ENCODE assay signal across 27 cellular contexts in the genomic region with DNA sequence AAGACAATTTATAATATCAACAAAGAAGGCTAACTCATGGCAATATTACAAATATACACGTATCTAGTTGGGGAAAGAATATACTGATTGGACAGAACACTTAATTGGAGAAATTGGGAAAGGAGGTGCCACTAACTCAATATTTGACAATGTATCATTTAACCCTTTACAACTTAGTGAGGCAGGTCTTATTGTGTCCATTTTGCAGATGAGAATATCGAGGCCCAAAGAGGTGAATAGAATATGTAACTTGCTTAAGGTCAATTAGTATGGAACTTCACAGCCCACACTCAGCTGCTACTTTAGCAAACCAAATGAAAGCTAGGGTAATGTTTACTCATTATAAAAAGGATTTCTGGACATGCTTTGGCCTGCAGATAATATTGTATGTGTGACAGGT. TPM values are rescaled to one million over a fixed set of nuclear protein-coding genes. Genes with fewer than 3 reads are reported as not detected.
A peak's percentile ranks its signal among the peaks of the same experiment; 100 is the strongest.
DNase-seq lines count a peak whose midpoint lies in the region; ATAC-seq, FAIRE-seq and TF ChIP-seq lines count a peak whose summit lies in the region.
"Had no signal": no experiment of that assay in that cellular context is flagged by ENCODE, and none has a peak within 500 bp of the region (broad histone marks: within the 10 kb centered on the region; RNA-seq: fewer than 3 reads in every experiment).

No MANE protein-coding gene starts in this region.

- no peak overlapping the region for H3K4me2 ChIP-seq in HepG2 (ENCODE audit: low read depth, low read length)
- H3K4me2 ChIP-seq in astrocyte (ENCODE audit: low read length), result no peak overlapping the region
- H3K4me2 ChIP-seq: A549, BLaER1 had no signal

- H3K9me3 ChIP-seq in HepG2 (ENCODE audit: low read length) (no peaks in the 10 kb centered on the region), right lobe of liver (no peaks in the 10 kb centered on the region), astrocyte (ENCODE audit: insufficient read depth, low read depth, low read length) (no peaks in the 10 kb centered on the region), breast epithelium (no peaks in the 10 kb centered on the region)
- H3K9me3 ChIP-seq: A549, BE2C, BLaER1 had no signal

- no peaks in the 10 kb centered on the region for H3K79me2 ChIP-seq in HepG2 (ENCODE audit: insufficient read depth, low read length)
- H3K79me2 ChIP-seq in astrocyte (ENCODE audit: insufficient read depth, low read length), result no peaks in the 10 kb centered on the region

- TF ChIP-seq POLR2A in HepG2 (IDR thresholded peaks at IDR 0.05; ENCODE audit: insufficient read depth in 1 of 2, low read depth in 2 of 2, low read length in 2 of 2), result no peak
- no peak for TF ChIP-seq POLR2A in right lobe of liver (IDR thresholded peaks at IDR 0.05)
- no peak for TF ChIP-seq POLR2A in breast epithelium (IDR thresholded peaks at IDR 0.05)

- no peak for FAIRE-seq in HepG2 (lab: Jason Lieb, UNC)
- no peak for FAIRE-seq in astrocyte (lab: Jason Lieb, UNC)
- FAIRE-seq: A549, GM12892, GM19239 had no signal

- WGBS in HepG2 (ENCODE audit: low lambda C conversion rate), result 97% methylated on average over 2 of the region's 2 CpGs
- 97% methylated on average over 2 of the region's 2 CpGs for WGBS in right lobe of liver (ENCODE audit: insufficient coverage, low coverage, low lambda C conversion rate, missing lambda C conversion rate)

- H3K4me3 ChIP-seq in HepG2 (replicated peaks in 1 of 3; ENCODE audit: insufficient read depth in 1 of 3, low read depth in 2 of 3, low read length in 3 of 3), result no peak overlapping the region
- H3K4me3 ChIP-seq in right lobe of liver, result no peak overlapping the region
- no peak overlapping the region for H3K4me3 ChIP-seq in astrocyte (ENCODE audit: insufficient read depth, low read depth, low read length)
- no peak overlapping the region for H3K4me3 ChIP-seq in breast epithelium
- H3K4me3 ChIP-seq: A549, BLaER1, GM12878 had no signal

- H4K20me1 ChIP-seq in HepG2 (ENCODE audit: insufficient read depth, low read length) (no peaks in the 10 kb centered on the region), astrocyte (ENCODE audit: insufficient read depth, low read length) (no peaks in the 10 kb centered on the region)
- H4K20me1 ChIP-seq: BLaER1 had no signal

- DNase-seq in HepG2 (ENCODE audit: low spot score) (no peak), right lobe of liver (no peak), astrocyte (ENCODE audit: low read depth) (no peak), dedifferentiated amniotic fluid mesenchymal stem cell (ENCODE audit: extremely low spot score) (peak; percentile 13), breast epithelium (ENCODE audit: low spot score in 2 of 2) (no peak), iPS-NIHi11 (ENCODE audit: low spot score) (no peak)
- DNase-seq: AML-193; BE2C; C1 segment of cervical spinal cord; CD4-positive, alpha-beta memory T cell; CD4-positive, CD25-positive, alpha-beta regulatory T cell; CD8-positive, alpha-beta memory T cell; COR-L47; DMS 273 treated with DMSO at 0.1 percent for 48 hours; DMS153; DMS53; DMS79; DND-41; GDM1 had no signal

- peaks cover 24% of the 10 kb centered on the region for H3K4me1 Mint-ChIP-seq in astrocyte (ENCODE audit: low read depth, unreplicated experiment)

- no peaks in the 10 kb centered on the region for H3K4me1 ChIP-seq in HepG2 (ENCODE audit: insufficient read depth, low read length)
- H3K4me1 ChIP-seq in right lobe of liver, result no peaks in the 10 kb centered on the region
- H3K4me1 ChIP-seq in astrocyte (ENCODE audit: insufficient read depth, low read length), result peaks cover 3% of the 10 kb centered on the region
- H3K4me1 ChIP-seq in breast epithelium, result no peaks in the 10 kb centered on the region
- H3K4me1 ChIP-seq: A549, BE2C, BLaER1 had no signal

- H3K27ac ChIP-seq in HepG2 (ENCODE audit: extremely low read length, insufficient read depth, low read length) (no peak overlapping the region), right lobe of liver (no peak overlapping the region), astrocyte (ENCODE audit: low read depth, low read length) (no peak overlapping the region), breast epithelium (no peak overlapping the region)
- H3K27ac ChIP-seq: 22Rv1, A549, BLaER1 had no signal

- in situ Hi-C loops in HepG2 (cut with HindIII; ENCODE audit: extremely low pct_ligation_motif_present, low pct_unique_long_range_greater_than_20kb), result loop anchor here (25.0 kb wide), 1 partner anchor 806 kb away; no protein-coding TSS in a partner anchor

- peaks cover 3% of the 10 kb centered on the region for H3K36me3 Mint-ChIP-seq in astrocyte (ENCODE audit: low read depth, unreplicated experiment)

- TF ChIP-seq EP300 in HepG2 (IDR thresholded peaks at IDR 0.05; ENCODE audit: low read depth in 2 of 2, low read length in 2 of 2) (no peak), HepG2 (CRISPR knock-in tag; IDR thresholded peaks at IDR 0.05; ENCODE audit: borderline replicate concordance) (no peak)

- H3K4me3 Mint-ChIP-seq in astrocyte (ENCODE audit: unreplicated experiment), result no peak overlapping the region
- H3K4me3 Mint-ChIP-seq: CD14-positive monocyte; CD4-positive, alpha-beta memory T cell; CD4-positive, CD25-positive, alpha-beta regulatory T cell; CD8-positive, alpha-beta memory T cell had no signal

- no peaks in the 10 kb centered on the region for H3K27me3 ChIP-seq in HepG2 (ENCODE audit: control insufficient read depth in 1 of 2, insufficient read depth in 2 of 2, low read length in 2 of 2)
- H3K27me3 ChIP-seq in right lobe of liver, result no peaks in the 10 kb centered on the region
- H3K27me3 ChIP-seq in astrocyte (ENCODE audit: insufficient read depth, low read length), result no peaks in the 10 kb centered on the region
- no peaks in the 10 kb centered on the region for H3K27me3 ChIP-seq in breast epithelium
- H3K27me3 ChIP-seq: BE2C, BLaER1 had no signal

- H3K9me3 Mint-ChIP-seq in astrocyte (ENCODE audit: unreplicated experiment), result peaks cover 6% of the 10 kb centered on the region
- H3K9me3 Mint-ChIP-seq: CD4-positive, alpha-beta memory T cell had no signal

- POLR2A ChIA-PET in HepG2 (lab: Yijun Ruan, JAX), result no interaction called here

- no peaks in the 10 kb centered on the region for H3K36me3 ChIP-seq in HepG2 (replicated peaks in 1 of 2; ENCODE audit: control insufficient read depth in 1 of 2, insufficient read depth in 2 of 2, low read length in 2 of 2)
- no peaks in the 10 kb centered on the region for H3K36me3 ChIP-seq in right lobe of liver
- H3K36me3 ChIP-seq in astrocyte (ENCODE audit: insufficient read depth, low read length), result no peaks in the 10 kb centered on the region
- H3K36me3 ChIP-seq in breast epithelium, result no peaks in the 10 kb centered on the region
- H3K36me3 ChIP-seq: BE2C, BLaER1 had no signal

- CTCF ChIA-PET in HepG2 (lab: Yijun Ruan, JAX; ENCODE audit: low intra/inter-chr PET ratio, low total read pairs), result no interaction called here

- TF ChIP-seq CTCF in HepG2 (CRISPR knock-in tag; IDR thresholded peaks at IDR 0.05) (no peak), right lobe of liver (IDR thresholded peaks at IDR 0.05) (no peak), astrocyte (IDR thresholded peaks at IDR 0.05; ENCODE audit: insufficient read depth, low read depth, low read length) (no peak), breast epithelium (IDR thresholded peaks at IDR 0.05) (no peak)

- intact Hi-C loops in HepG2 (cut with micrococcal nuclease; ENCODE audit: unreplicated experiment), result loop anchor here (10.0 kb wide), 1 partner anchor 634 kb away; no protein-coding TSS in a partner anchor
- intact Hi-C loops in right lobe of liver (cut with DNase I), result loop anchor here in 1 of 2 donors (10.0 kb wide), 1 partner anchor 314 kb away; no protein-coding TSS in a partner anchor
- intact Hi-C loops in breast epithelium (cut with DNase I; ENCODE audit: low total_unique reads), result no loop called here

- no TSS peak for BruUV-seq in HepG2 (replicated peaks; lab: Mats Ljungman, UMichigan)

- no peak overlapping the region for H3K9ac ChIP-seq in HepG2 (ENCODE audit: insufficient read depth, low read depth, low read length)
- H3K9ac ChIP-seq in astrocyte (ENCODE audit: low read length), result no peak overlapping the region
- H3K9ac ChIP-seq: BLaER1 had no signal

- no peaks in the 10 kb centered on the region for H3K27me3 Mint-ChIP-seq in astrocyte (ENCODE audit: low read depth, unreplicated experiment)
- H3K27me3 Mint-ChIP-seq: CD4-positive, alpha-beta memory T cell; CD4-positive, CD25-positive, alpha-beta regulatory T cell; CD8-positive, alpha-beta memory T cell had no signal

- peak overlapping the region; percentile 68 for H3K27ac Mint-ChIP-seq in astrocyte (ENCODE audit: unreplicated experiment)
- H3K27ac Mint-ChIP-seq: CD14-positive monocyte had no signal

- no peak for ATAC-seq in HepG2
- ATAC-seq in right lobe of liver, result no peak
- ATAC-seq in GM18511 (IDR thresholded peaks at IDR 0.05; ENCODE audit: unreplicated experiment), result no peak
- ATAC-seq: A549, GM12878 had no signal

- H2AFZ ChIP-seq in HepG2 (ENCODE audit: low read length) (no peak overlapping the region), astrocyte (ENCODE audit: low read depth, low read length) (no peak overlapping the region)

- TF ChIP-seq RAD21 in HepG2 (CRISPR knock-in tag; IDR thresholded peaks at IDR 0.05), result no peak

RNA-seq across cellular contexts. Expression of a gene that starts 46.2 kb away (rescaled TPM):
- total RNA-seq in HepG2 (2016; rRNA removed; fragmentation: Illumina TruSeq; extraction: Trizol) (39.3 and 45.9 TPM in 2 replicates), right lobe of liver (10 to 100 TPM; 11.1 to 16.2 (median 14.4) TPM), astrocyte (18.1 and 18.4 TPM in 2 replicates), breast epithelium (10 to 100 TPM; 37.6 to 57.8 (median 54.1) TPM)
- 12.7 and 14.8 TPM in 2 replicates for total RNA-seq in HepG2 (2016; cell fraction: cytosol; rRNA removed; fragmentation: Illumina TruSeq; extraction: Trizol; ENCODE audit: low read depth)
- total RNA-seq in HepG2 (2016; cell fraction: insoluble cytoplasmic fraction; rRNA removed; fragmentation: Illumina TruSeq; extraction: Trizol), result 36.8 and 51.4 TPM in 2 replicates
- total RNA-seq in HepG2 (2016; cell fraction: membrane; rRNA removed; fragmentation: Illumina TruSeq; extraction: Trizol), result 10.3 and 11.3 TPM in 2 replicates
- total RNA-seq in HepG2 (2016; cell fraction: nucleus; rRNA removed; fragmentation: Illumina TruSeq; extraction: Trizol), result 49.1 and 53.3 TPM in 2 replicates
- polyA plus RNA-seq in HepG2 (2011; rRNA removed), result 11.8 and 16.9 TPM in 2 replicates
- 6.1 and 10.1 TPM in 2 replicates for polyA plus RNA-seq in HepG2 (2011; cell fraction: cytosol; rRNA removed)
- 12.2 and 13.1 TPM in 2 replicates for polyA plus RNA-seq in HepG2 (2011; cell fraction: nucleus; rRNA removed)
- polyA plus RNA-seq in HepG2 (2012), result 15.3 and 17.3 TPM in 2 replicates
- polyA plus RNA-seq in HepG2 (2016; cell fraction: cytosol; fragmentation: Illumina TruSeq; extraction: Trizol; ENCODE audit: low read depth), result 3.1 and 3.4 TPM in 2 replicates
- 42.0 and 46.1 TPM in 2 replicates for polyA plus RNA-seq in HepG2 (2016; cell fraction: insoluble cytoplasmic fraction; fragmentation: Illumina TruSeq; extraction: Trizol; ENCODE audit: low read depth)
- 6.0 and 6.7 TPM in 2 replicates for polyA plus RNA-seq in HepG2 (2016; cell fraction: membrane; fragmentation: Illumina TruSeq; extraction: Trizol; ENCODE audit: low read depth)
- 26.7 and 29.7 TPM in 2 replicates for polyA plus RNA-seq in HepG2 (2016; cell fraction: nucleus; fragmentation: Illumina TruSeq; extraction: Trizol; ENCODE audit: insufficient read depth, low read depth)
- polyA minus RNA-seq in HepG2 (2011; rRNA and poly(A)+ RNA removed; ENCODE audit: low replicate concordance), result 5.3 and 6.5 TPM in 2 replicates
- polyA minus RNA-seq in HepG2 (2011; cell fraction: cytosol; rRNA and poly(A)+ RNA removed), result 9.5 and 10.4 TPM in 2 replicates
- 73.5 and 78.9 TPM in 2 replicates for polyA minus RNA-seq in HepG2 (2011; cell fraction: nucleus; rRNA and poly(A)+ RNA removed)
